ENCODE assay signal across 8 cellular contexts in genomic region chr10:99560277-99561126, GRCh38. TPM values are rescaled to one million over a fixed set of nuclear protein-coding genes. Genes with fewer than 3 reads are reported as not detected.
A peak's percentile ranks its signal among the peaks of the same experiment; 100 is the strongest.
DNase-seq lines count a peak whose midpoint lies in the region; ATAC-seq, FAIRE-seq and TF ChIP-seq lines count a peak whose summit lies in the region.

No MANE protein-coding gene starts in this region.

- peaks cover 7% of the 10 kb centered on the region for H3K27me3 ChIP-seq in neutrophil

- H3K9me3 ChIP-seq in neutrophil: no peaks in the 10 kb centered on the region

- H3K27ac Mint-ChIP-seq in activated CD4-positive, alpha-beta T cell treated with anti-CD3 and anti-CD28 coated beads, Interleukin-2, amount 10 ng/mL, durations not matched to agents 24 days and 14 days: no peak overlapping the region

- peaks cover 26% of the 10 kb centered on the region for H3K27me3 Mint-ChIP-seq in activated CD4-positive, alpha-beta T cell treated with anti-CD3 and anti-CD28 coated beads, Interleukin-2, amount 10 ng/mL, durations not matched to agents 24 days and 14 days

- no peaks in the 10 kb centered on the region for H3K4me1 ChIP-seq in neutrophil (ENCODE audit: control insufficient read depth in 1 of 2, insufficient read depth in 1 of 2, low read depth in 1 of 2, low read length in 1 of 2)

- peak; percentile 77 for TF ChIP-seq CTCF in neutrophil (IDR thresholded peaks at IDR 0.05)

- H3K27ac ChIP-seq in neutrophil: no peak overlapping the region

- H3K4me3 Mint-ChIP-seq in activated CD4-positive, alpha-beta T cell treated with anti-CD3 and anti-CD28 coated beads, Interleukin-2, amount 10 ng/mL, durations not matched to agents 24 days and 14 days: no peak overlapping the region

- DNase-seq in EL: peak; percentile 61
- DNase-seq in NCI-H2029 (lab: John Stamatoyannopoulos, UW): peak; percentile 18
- peak; percentile 82 for DNase-seq in activated CD4-positive, alpha-beta T cell treated with anti-CD3 and anti-CD28 coated beads, Interleukin-2, amount 10 ng/mL, durations not matched to agents 24 days and 14 days
- no peak for DNase-seq in NCI-H774 (lab: John Stamatoyannopoulos, UW)

- no peaks in the 10 kb centered on the region for H3K36me3 Mint-ChIP-seq in activated CD4-positive, alpha-beta T cell treated with anti-CD3 and anti-CD28 coated beads, Interleukin-2, amount 10 ng/mL, durations not matched to agents 24 days and 14 days (ENCODE audit: low read depth)

- H3K9me3 Mint-ChIP-seq in activated CD4-positive, alpha-beta T cell treated with anti-CD3 and anti-CD28 coated beads, Interleukin-2, amount 10 ng/mL, durations not matched to agents 24 days and 14 days: no peaks in the 10 kb centered on the region

- intact Hi-C loops in activated CD4-positive, alpha-beta T cell treated with anti-CD3 and anti-CD28 coated beads, Interleukin-2, amount 10 ng/mL, durations not matched to agents 24 days and 14 days (cut with micrococcal nuclease): loop anchor here (1.0 kb wide), 2 partner anchors 52 to 151 kb away; no protein-coding TSS in a partner anchor

- H3K4me1 Mint-ChIP-seq in activated CD4-positive, alpha-beta T cell treated with anti-CD3 and anti-CD28 coated beads, Interleukin-2, amount 10 ng/mL, durations not matched to agents 24 days and 14 days: peaks cover 7% of the 10 kb centered on the region

- peak; percentile 78 for FAIRE-seq in A204.1 (lab: Jason Lieb, UNC)

- H3K36me3 ChIP-seq in neutrophil: no peaks in the 10 kb centered on the region

- H3K4me3 ChIP-seq in neutrophil (ENCODE audit: low read depth in 1 of 2, low read length in 1 of 2): no peak overlapping the region

- peak; percentile 57 for ATAC-seq in esophagus mucosa
- no peak for ATAC-seq in HG03280 (IDR thresholded peaks at IDR 0.05; ENCODE audit: unreplicated experiment)

RNA-seq across cellular contexts. Expression of gene NKX2-3, which starts 27.8 kb away (rescaled TPM):
- total RNA-seq in activated CD4-positive, alpha-beta T cell treated with anti-CD3 and anti-CD28 coated beads, Interleukin-2, amount 10 ng/mL, durations not matched to agents 24 days and 14 days: not detected in 2 replicates
- 0.12 TPM for total RNA-seq in esophagus mucosa

RNA-seq across cellular contexts. Expression of gene SLC25A28, which starts 59.7 kb away (rescaled TPM):
- 55.8 and 61.2 TPM in 2 replicates for total RNA-seq in activated CD4-positive, alpha-beta T cell treated with anti-CD3 and anti-CD28 coated beads, Interleukin-2, amount 10 ng/mL, durations not matched to agents 24 days and 14 days
- total RNA-seq in esophagus mucosa: 35.8 TPM
